In the genomic region with DNA sequence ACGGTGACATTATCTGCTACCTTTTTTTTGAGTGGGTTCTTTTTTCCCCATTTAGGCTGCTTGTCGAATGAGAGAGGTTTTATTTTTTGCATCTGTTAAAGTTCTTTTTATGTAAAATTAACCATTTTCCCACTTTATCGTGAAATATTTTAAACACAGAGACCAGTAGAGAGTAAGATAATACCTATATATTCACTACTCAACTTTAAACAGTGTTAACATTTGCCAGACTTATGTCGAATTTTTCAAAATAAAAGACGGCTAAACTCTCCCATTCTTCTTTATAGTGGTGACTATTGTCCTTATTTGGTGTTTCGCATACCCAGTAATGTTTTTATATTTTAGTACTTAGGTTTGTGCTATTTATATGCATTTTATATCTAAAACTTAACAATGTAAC, we compare ENCODE assay signal across 8 cellular contexts. TPM values are rescaled to one million over a fixed set of nuclear protein-coding genes. Genes with fewer than 3 reads are reported as not detected.
DNase-seq lines count a peak whose midpoint lies in the region; TF ChIP-seq lines count a peak whose summit lies in the region.

No MANE protein-coding gene starts in this region.

- H3K36me3 ChIP-seq in GM06990 (ENCODE audit: control insufficient read depth, insufficient read depth, low read length): peaks cover 6% of the 10 kb centered on the region
- H3K36me3 ChIP-seq in SJCRH30: peaks cover 8% of the 10 kb centered on the region
- peaks cover 3 to 32% (median 7%) of the 10 kb centered on the region in 3 donors for H3K36me3 ChIP-seq in esophagus squamous epithelium
- H3K36me3 ChIP-seq in rectal smooth muscle tissue (ENCODE audit: control insufficient read depth, insufficient read depth, low read length): no peaks in the 10 kb centered on the region

- no peak for DNase-seq in GM06990 (ENCODE audit: extremely low read depth, insufficient read length)
- no peak for DNase-seq in SJCRH30
- no peak for DNase-seq in esophagus squamous epithelium (lab: John Stamatoyannopoulos, UW)
- no peak for DNase-seq in OCI-M1 (lab: John Stamatoyannopoulos, UW)
- DNase-seq in NCI-H2081 (lab: John Stamatoyannopoulos, UW): no peak
- DNase-seq in D341Med (ENCODE audit: low spot score): no peak
- DNase-seq in foreskin melanocyte: no peak

- 20 to 23% methylated on average over 6 of the region's 6 CpGs for WGBS in esophagus squamous epithelium, 2 donors

- H3K27me3 ChIP-seq in GM06990 (replicated peaks; ENCODE audit: control insufficient read depth, insufficient read depth, low read length): no peaks in the 10 kb centered on the region
- no peaks in the 10 kb centered on the region for H3K27me3 ChIP-seq in SJCRH30
- no peaks in the 10 kb centered on the region for H3K27me3 ChIP-seq in esophagus squamous epithelium
- H3K27me3 ChIP-seq in rectal smooth muscle tissue (ENCODE audit: control insufficient read depth, insufficient read depth, low read length): no peaks in the 10 kb centered on the region

- intact Hi-C loops in esophagus squamous epithelium (cut with DNase I): no loop called here

- TF ChIP-seq POLR2A in esophagus squamous epithelium (IDR thresholded peaks at IDR 0.05): no peak

- H3K9me3 ChIP-seq in SJCRH30 (replicated peaks) (0 out of 2 replicates have a peak, but pooled peaks cover 3% of the 10 kb centered on the region), esophagus squamous epithelium (no peaks in the 10 kb centered on the region)

- H3K4me1 ChIP-seq in SJCRH30: no peaks in the 10 kb centered on the region
- H3K4me1 ChIP-seq in esophagus squamous epithelium: peaks cover 10 to 56% (median 16%) of the 10 kb centered on the region in 3 donors
- no peaks in the 10 kb centered on the region for H3K4me1 ChIP-seq in rectal smooth muscle tissue (ENCODE audit: control insufficient read depth, insufficient read depth, low read length)

- no peak overlapping the region for H3K9ac ChIP-seq in rectal smooth muscle tissue (ENCODE audit: low read length)

- H3K4me3 ChIP-seq in GM06990 (replicated peaks; ENCODE audit: low read depth, low read length) (peak overlapping the region; percentile 80), SJCRH30 (peak overlapping the region; percentile 82), esophagus squamous epithelium (peak overlapping the region; percentile 63 to 94 (median 78)), rectal smooth muscle tissue (ENCODE audit: low read length) (peak overlapping the region; percentile 91)

- TF ChIP-seq CTCF in GM06990 (IDR thresholded peaks at IDR 0.05; ENCODE audit: insufficient read depth, low read length, poor library complexity, severe bottlenecking) (no peak), esophagus squamous epithelium (IDR thresholded peaks at IDR 0.05) (no peak)

- no peak overlapping the region; the same call in 1 of the 2 replicates for H3K27ac ChIP-seq in SJCRH30
- peak overlapping the region in 3 of 4 donors; percentile 88 to 96 (median 89) for H3K27ac ChIP-seq in esophagus squamous epithelium
- no peak overlapping the region for H3K27ac ChIP-seq in rectal smooth muscle tissue (ENCODE audit: low read depth, low read length)

RNA-seq across cellular contexts. Expression of gene PUS10, which starts 0.7 kb away (rescaled TPM):
- total RNA-seq in SJCRH30 (2014; rRNA removed; shearing (Covaris generic)): 8.9 and 9.0 TPM in 2 replicates
- total RNA-seq in esophagus squamous epithelium: 1 to 10 TPM; 3.7 to 9.1 (median 5.4) TPM

RNA-seq across cellular contexts. Expression of gene PEX13, which starts 1.3 kb away (rescaled TPM):
- 37.9 and 40.0 TPM in 2 replicates for total RNA-seq in SJCRH30 (2014; rRNA removed; shearing (Covaris generic))
- 10 to 100 TPM; 19.6 to 39.3 (median 28.5) TPM for total RNA-seq in esophagus squamous epithelium

RNA-seq across cellular contexts. Expression of gene SANBR, which starts 46.9 kb away (rescaled TPM):
- total RNA-seq in SJCRH30 (2014; rRNA removed; shearing (Covaris generic)): 16.8 and 21.6 TPM in 2 replicates
- total RNA-seq in esophagus squamous epithelium: 1 to 10 TPM; 2.8 to 6.7 (median 5.2) TPM

Comparison
In these comparisons a context has a peak if more than half of its experiments do, and no peak if none do; other contexts are left out.
1. H3K27ac ChIP-seq: peak in esophagus squamous epithelium (3 of 4); none in SJCRH30 (single experiment) and rectal smooth muscle tissue (single experiment).
2. Peak in every context shown above with its lines, with median percentiles within 50 percentile points of each other: H3K4me3 ChIP-seq.